In genomic region chr7:22708677-22709061, GRCh38 we compare ENCODE assay signal across 10 cellular contexts. TPM values are rescaled to one million over a fixed set of nuclear protein-coding genes. Genes with fewer than 3 reads are reported as not detected.
DNase-seq lines count a peak whose midpoint lies in the region; ATAC-seq, FAIRE-seq and TF ChIP-seq lines count a peak whose summit lies in the region.
"Not testable (repeated sequence)": the region's sequence is repeated elsewhere in the genome, so short reads cannot be mapped to it uniquely, and the experiment has no call there.
"Had no signal": no experiment of that assay in that cellular context is flagged by ENCODE, and none has a peak within 500 bp of the region (broad histone marks: within the 10 kb centered on the region; RNA-seq: fewer than 3 reads in every experiment).

No MANE protein-coding gene starts in this region.

- not testable (repeated sequence) for H2AK5ac ChIP-seq in H1 (ENCODE audit: low read depth, low read length); mesendoderm (ENCODE audit: low read length); trophoblast cell (ENCODE audit: low read length)

- peak overlapping the region; percentile 64 for H3K27ac ChIP-seq in CD8-positive, alpha-beta memory T cell (ENCODE audit: low read depth, low read length)
- H3K27ac ChIP-seq in HUES48 (ENCODE audit: low read depth, low read length): peak overlapping the region; percentile 45
- peak overlapping the region; percentile 87 for H3K27ac ChIP-seq in K562 (ENCODE audit: extremely low read depth, low read depth, low read length)
- not testable (repeated sequence) for H3K27ac ChIP-seq in H1 (ENCODE audit: low read depth, low read length); trophoblast cell (ENCODE audit: low read depth, low read length)
- H3K27ac ChIP-seq in mesendoderm (ENCODE audit: low read depth, low read length): peak overlapping the region; percentile 73

- H3K27me3 ChIP-seq in CD8-positive, alpha-beta memory T cell (ENCODE audit: insufficient read depth, low read length, poor library complexity, severe bottlenecking); HUES48 (ENCODE audit: control insufficient read depth, insufficient read depth, low read length); K562 (ENCODE audit: control insufficient read depth in 2 of 2, insufficient read depth in 2 of 2, low read length in 2 of 2); H1 (replicated peaks in 1 of 4; ENCODE audit: control insufficient read depth in 3 of 4, extremely low read depth in 1 of 4, insufficient read depth in 3 of 4, low read length in 3 of 4); mesendoderm (ENCODE audit: insufficient read depth, low read length, poor library complexity); trophoblast cell (ENCODE audit: insufficient read depth, low read length): not testable (repeated sequence)

- H3K4ac ChIP-seq in H1 (replicated peaks; ENCODE audit: insufficient read length, low read depth, low read length); trophoblast cell (ENCODE audit: low read depth, low read length): not testable (repeated sequence)
- peak overlapping the region; percentile 86 for H3K4ac ChIP-seq in mesendoderm (ENCODE audit: low read depth, low read length)

- not testable (repeated sequence) for TF ChIP-seq RAD21 in K562 (CRISPR knock-in tag; conservative IDR thresholded peaks at IDR 0.05 in 1 of 2, IDR thresholded peaks at IDR 0.05 in 1 of 2); H1 (IDR thresholded peaks at IDR 0.05 in 1 of 2, conservative IDR thresholded peaks at IDR 0.05 in 1 of 2; ENCODE audit: low read depth in 2 of 2, low read length in 2 of 2)

- H3K9me3 ChIP-seq in CD8-positive, alpha-beta memory T cell (ENCODE audit: low read length); HUES48 (ENCODE audit: control insufficient read depth, insufficient read depth, low read length); K562 (replicated peaks; ENCODE audit: control insufficient read depth, insufficient read depth, low read depth, low read length); H1 (ENCODE audit: insufficient read depth in 2 of 2, low read depth in 1 of 2, low read length in 1 of 2); trophoblast cell (ENCODE audit: insufficient read depth, low read depth, low read length): not testable (repeated sequence)

- not testable (repeated sequence) for H3K23me2 ChIP-seq in H1 (ENCODE audit: low read depth, low read length)

- intact Hi-C loops in K562 (cut with micrococcal nuclease): not testable (repeated sequence)

- TF ChIP-seq EP300 in K562 (IDR thresholded peaks at IDR 0.05; ENCODE audit: low read length); H1 (IDR thresholded peaks at IDR 0.05; ENCODE audit: borderline replicate concordance in 1 of 2, low read depth in 2 of 2, low read length in 2 of 2): not testable (repeated sequence)

- H3K4me1 ChIP-seq in CD8-positive, alpha-beta memory T cell (ENCODE audit: insufficient read depth, low read length); HUES48 (ENCODE audit: control insufficient read depth, insufficient read depth, low read length); H1 (replicated peaks in 1 of 4; ENCODE audit: control insufficient read depth in 3 of 4, insufficient read depth in 4 of 4, low read length in 3 of 4); mesendoderm (ENCODE audit: control insufficient read depth, low read depth, low read length); trophoblast cell (ENCODE audit: control insufficient read depth in 1 of 2, insufficient read depth in 2 of 2, low read length in 2 of 2): not testable (repeated sequence)
- peaks cover 8 to 17% of the 10 kb centered on the region in 2 experiments for H3K4me1 ChIP-seq in K562 (replicated peaks in 1 of 2; ENCODE audit: control insufficient read depth in 2 of 2, insufficient read depth in 2 of 2, low read length in 2 of 2)

- not testable (repeated sequence) for H3K4me1 Mint-ChIP-seq in CD8-positive, alpha-beta memory T cell

- not testable (repeated sequence) for H4K91ac ChIP-seq in H1 (replicated peaks; ENCODE audit: insufficient read length, low read length); trophoblast cell (ENCODE audit: low read depth, low read length)

- H3K9me1 ChIP-seq in K562 (ENCODE audit: control insufficient read depth, insufficient read depth, low read length): not testable (repeated sequence)

- H4K20me1 ChIP-seq in K562 (replicated peaks; ENCODE audit: control insufficient read depth, insufficient read depth, low read length); H1 (replicated peaks in 1 of 2; ENCODE audit: control insufficient read depth in 1 of 2, insufficient read depth in 2 of 2, low read length in 2 of 2): not testable (repeated sequence)

- H2BK15ac ChIP-seq in H1 (ENCODE audit: low read length); mesendoderm (replicated peaks; ENCODE audit: low read depth): not testable (repeated sequence)

- H2AFZ ChIP-seq in K562 (ENCODE audit: low read depth, low read length): peak overlapping the region; percentile 52
- H2AFZ ChIP-seq in H1 (ENCODE audit: low read length); trophoblast cell (ENCODE audit: insufficient read depth, low read length, poor library complexity): not testable (repeated sequence)

- FAIRE-seq in K562 (lab: Jason Lieb, UNC); H1 (lab: Jason Lieb, UNC): not testable (repeated sequence)

- H4K5ac ChIP-seq in H1 (ENCODE audit: insufficient read length, low read depth, low read length); mesendoderm (ENCODE audit: low read length): not testable (repeated sequence)

- not testable (repeated sequence) for H3K14ac ChIP-seq in H1 (ENCODE audit: insufficient read length); trophoblast cell (ENCODE audit: low read length)

- POLR2A ChIA-PET in CD8-positive, alpha-beta memory T cell (lab: Charles Lee): not testable (repeated sequence)
- POLR2A ChIA-PET in K562 (lab: Yijun Ruan, JAX): interaction anchor here (0.8 to 2.6 kb wide), 4 partner anchors 11 to 20 kb away, joined by 3 to 8 read pairs (median 6); no protein-coding TSS in a partner anchor
- POLR2A ChIA-PET in H1 (lab: Charles Lee; ENCODE audit: partially characterized antibody): interaction anchor here (0.6 to 3.4 kb wide), 8 partner anchors 10 to 173 kb away, joined by 3 to 10 read pairs (median 3); no protein-coding TSS in a partner anchor

- not testable (repeated sequence) for H4K12ac ChIP-seq in trophoblast cell (ENCODE audit: low read depth, low read length)

- BruUV-seq in K562 (replicated peaks; lab: Mats Ljungman, UMichigan): not testable (repeated sequence)

- not testable (repeated sequence) for H3K27ac Mint-ChIP-seq in CD8-positive, alpha-beta memory T cell

- not testable (repeated sequence) for H2BK120ac ChIP-seq in H1 (replicated peaks; ENCODE audit: low read depth, low read length); trophoblast cell (ENCODE audit: insufficient read depth, low read length, poor library complexity)
- peak overlapping the region; percentile 78 for H2BK120ac ChIP-seq in mesendoderm (ENCODE audit: low read depth, low read length)

- peaks cover 50% of the 10 kb centered on the region for H3K79me2 ChIP-seq in K562 (ENCODE audit: control insufficient read depth, insufficient read depth, low read length)
- H3K79me2 ChIP-seq in H1 (ENCODE audit: control insufficient read depth in 1 of 2, insufficient read depth in 2 of 2, low read length in 2 of 2); mesendoderm (ENCODE audit: control insufficient read depth, insufficient read depth, low read length); trophoblast cell (ENCODE audit: control insufficient read depth, insufficient read depth, low read length, poor library complexity): not testable (repeated sequence)

- H3K36me3 Mint-ChIP-seq in CD8-positive, alpha-beta memory T cell: not testable (repeated sequence)

- WGBS in K562 (ENCODE audit: insufficient coverage, low coverage, missing lambda C conversion rate): 3% methylated on average over 9 of the region's 9 CpGs
- 77% methylated on average over 9 of the region's 9 CpGs; no CpG with 5 or more reads in 1 of the 2 experiments for WGBS in H1 (ENCODE audit: extremely low coverage in 1 of 2, insufficient coverage in 1 of 2, insufficient read length in 1 of 2, insufficient replicate concordance in 2 of 2, low coverage in 1 of 2, low lambda C conversion rate in 2 of 2, missing lambda C conversion rate in 1 of 2), 2 experiments
- no CpG with 5 or more reads among the region's 9 CpGs for WGBS in mesendoderm (ENCODE audit: extremely low coverage, insufficient coverage, low lambda C conversion rate)
- no CpG with 5 or more reads among the region's 9 CpGs for WGBS in trophoblast cell (ENCODE audit: extremely low coverage, insufficient coverage, insufficient read length)

- H3K4me3 ChIP-seq in CD8-positive, alpha-beta memory T cell (ENCODE audit: low read length); HUES48 (ENCODE audit: low read depth, low read length); K562; H1 (ENCODE audit: extremely low read depth in 1 of 4, insufficient read depth in 2 of 4, low read depth in 3 of 4, low read length in 4 of 4); mesendoderm (ENCODE audit: low read length); trophoblast cell (ENCODE audit: low read depth, low read length): not testable (repeated sequence)

- H2BK5ac ChIP-seq in H1 (ENCODE audit: low read depth, low read length): not testable (repeated sequence)
- H2BK5ac ChIP-seq in mesendoderm (ENCODE audit: low read length) (peak overlapping the region; percentile 47), trophoblast cell (ENCODE audit: low read depth, low read length, poor library complexity) (peak overlapping the region; percentile 44)

- ATAC-seq in K562: peak; percentile 19; the same call in 2 of the 3 replicates

- H3K9ac ChIP-seq in HUES48 (ENCODE audit: low read depth, low read length); H1 (replicated peaks in 1 of 4; ENCODE audit: extremely low read depth in 1 of 4, low read depth in 3 of 4, low read length in 3 of 4); mesendoderm (ENCODE audit: low read length); trophoblast cell (ENCODE audit: low read length): not testable (repeated sequence)
- H3K9ac ChIP-seq in K562 (ENCODE audit: insufficient read depth in 1 of 2, low read depth in 2 of 2, low read length in 2 of 2): peak overlapping the region in 1 of 2 experiments; percentile 72; a peak in 2 of 4 replicates

- not testable (repeated sequence) for TF ChIP-seq POLR2A in K562 (conservative IDR thresholded peaks at IDR 0.05); H1 (IDR thresholded peaks at IDR 0.05; ENCODE audit: control extremely low read depth in 1 of 2, low read depth in 2 of 2, low read length in 2 of 2)

- not testable (repeated sequence) for H3K56ac ChIP-seq in H1 (replicated peaks; ENCODE audit: insufficient read length, low read depth, low read length)
- peak overlapping the region; percentile 40 for H3K56ac ChIP-seq in mesendoderm (ENCODE audit: low read length)

- not testable (repeated sequence) for H3K9me3 Mint-ChIP-seq in CD8-positive, alpha-beta memory T cell

- peak overlapping the region; percentile 32; the same call in 1 of the 2 replicates for H3K18ac ChIP-seq in H1 (ENCODE audit: extremely low read depth, low read length)
- peak overlapping the region; percentile 80 for H3K18ac ChIP-seq in mesendoderm (ENCODE audit: low read length)
- H3K18ac ChIP-seq in trophoblast cell (ENCODE audit: low read length): not testable (repeated sequence)

- TF ChIP-seq CTCF in K562 (IDR thresholded peaks at IDR 0.05 in 2 of 3, conservative IDR thresholded peaks at IDR 0.05 in 1 of 3; ENCODE audit: insufficient read depth in 2 of 3, low read depth in 1 of 3, low read length in 3 of 3); H1 (IDR thresholded peaks at IDR 0.05; ENCODE audit: control extremely low read depth in 1 of 3, insufficient read depth in 1 of 3, low read depth in 1 of 3, low read length in 3 of 3): not testable (repeated sequence)

- H2BK20ac ChIP-seq in H1 (ENCODE audit: low read length): not testable (repeated sequence)

- in situ Hi-C loops in K562 (cut with MboI): not testable (repeated sequence)

- H3K79me1 ChIP-seq in H1 (ENCODE audit: low read depth, low read length); mesendoderm (ENCODE audit: low read length); trophoblast cell (ENCODE audit: low read length): not testable (repeated sequence)

- H3K23ac ChIP-seq in H1 (ENCODE audit: insufficient read length); mesendoderm (ENCODE audit: low read length); trophoblast cell (ENCODE audit: low read length): not testable (repeated sequence)

- not testable (repeated sequence) for DNase-seq in CD8-positive, alpha-beta memory T cell; K562 (ENCODE audit: extremely low read depth in 1 of 4, low spot score in 3 of 4); H1 (ENCODE audit: low read depth in 1 of 2, low spot score in 2 of 2); trophoblast cell
- peak; percentile 60 for DNase-seq in mesendoderm

- H2BK12ac ChIP-seq in H1 (ENCODE audit: low read depth, low read length); trophoblast cell (ENCODE audit: low read length): not testable (repeated sequence)

- peak overlapping the region; percentile 13 for H3K4me2 ChIP-seq in K562 (ENCODE audit: insufficient read depth, low read length)
- H3K4me2 ChIP-seq in H1 (ENCODE audit: insufficient read depth in 1 of 2, low read depth in 2 of 2, low read length in 2 of 2): peak overlapping the region in 1 of 2 experiments; percentile 21; a peak in 1 of 4 replicates
- not testable (repeated sequence) for H3K4me2 ChIP-seq in mesendoderm (ENCODE audit: low read length); trophoblast cell (ENCODE audit: low read length)

- H3K27me3 Mint-ChIP-seq in CD8-positive, alpha-beta memory T cell: not testable (repeated sequence)

- H4K8ac ChIP-seq in H1 (ENCODE audit: extremely low read depth, insufficient read depth, low read length); mesendoderm (ENCODE audit: low read depth, low read length); trophoblast cell (ENCODE audit: low read depth, low read length): not testable (repeated sequence)

- CTCF ChIA-PET in CD8-positive, alpha-beta memory T cell (lab: Charles Lee); K562 (lab: Yijun Ruan, JAX; ENCODE audit: low intra/inter-chr PET ratio): not testable (repeated sequence)
- CTCF ChIA-PET in H1 (lab: Charles Lee; ENCODE audit: partially characterized antibody): interaction anchor here (1.1 to 4.3 kb wide), 4 partner anchors 17 to 52 kb away, joined by 3 to 36 read pairs (median 10); partner anchors contain the start of gene IL6

- not testable (repeated sequence) for H3K4me3 Mint-ChIP-seq in CD8-positive, alpha-beta memory T cell

- not testable (repeated sequence) for H3K36me3 ChIP-seq in CD8-positive, alpha-beta memory T cell (ENCODE audit: insufficient read depth, low read length); HUES48 (ENCODE audit: control insufficient read depth, insufficient read depth, low read length); K562 (ENCODE audit: control insufficient read depth, insufficient read depth, low read length); H1 (ENCODE audit: control insufficient read depth in 2 of 4, insufficient read depth in 4 of 4, low read length in 3 of 4); mesendoderm (ENCODE audit: control insufficient read depth, insufficient read depth, low read length); trophoblast cell (ENCODE audit: control insufficient read depth in 1 of 2, insufficient read depth in 2 of 2, low read length in 2 of 2)

RNA-seq across cellular contexts. Expression of gene IL6, which starts 18.3 kb away (rescaled TPM):
- 1 to 10 TPM in 1 of 2 experiments, under 1 TPM in 1; 0.72 to 1.7 TPM for total RNA-seq in CD8-positive, alpha-beta memory T cell
- not detected for polyA plus RNA-seq in CD8-positive, alpha-beta memory T cell
- total RNA-seq in K562 (2011; cell fraction: chromatin; rRNA removed; ENCODE audit: low replicate concordance): 5.2 and 5.4 TPM in 2 replicates
- total RNA-seq in K562 (2011; cell fraction: nucleolus; rRNA removed): 2.2 and 6.7 TPM in 2 replicates
- 1.9 and 7.3 TPM in 2 replicates for total RNA-seq in K562 (2011; cell fraction: nucleoplasm; rRNA removed)
- total RNA-seq in K562 (2014; rRNA removed) (1.1 and 1.2 TPM in 2 replicates), K562 (2014; rRNA removed; fragmentation: Illumina TruSeq; extraction: Trizol) (1.3 and 1.5 TPM in 2 replicates), K562 (2015; rRNA removed; fragmentation: Illumina TruSeq; extraction: Trizol) (0.68 and 0.76 TPM in 2 replicates), K562 (2021) (0.94 and 1.5 TPM in 2 replicates)
- polyA plus RNA-seq in K562 (2011; rRNA removed) (1.2 and 1.6 TPM in 2 replicates), K562 (2014; fragmentation: Illumina TruSeq; extraction: Trizol) (2.0 and 2.2 TPM in 2 replicates), K562 (2014; fragmentation: Nextera tagmentation; extraction: Ambion mirVana) (1 to 10 TPM; 1.5 to 2.9 TPM), K562 (2014; rRNA removed) (1.2 and 2.2 TPM in 2 replicates), H1 (2011; rRNA removed) (0.12 and 0.27 TPM in 2 replicates)
- 0.48 and 0.63 TPM in 2 replicates for polyA plus RNA-seq in K562 (2011; cell fraction: cytosol; rRNA removed)
- 3.0 and 4.2 TPM in 2 replicates for polyA plus RNA-seq in K562 (2011; cell fraction: nucleus; rRNA removed)
- 1.1 and 2.5 TPM in 2 replicates for polyA plus RNA-seq in K562 (2012)
- polyA minus RNA-seq in K562 (2011; rRNA and poly(A)+ RNA removed): 0.57 and 1.1 TPM in 2 replicates
- polyA minus RNA-seq in K562 (2011; cell fraction: cytosol; rRNA and poly(A)+ RNA removed): 1.4 and 1.5 TPM in 2 replicates
- polyA minus RNA-seq in K562 (2011; cell fraction: nucleus; rRNA and poly(A)+ RNA removed): 2.4 TPM in 2 replicates
- total RNA-seq in H1 (2021; fragmentation: NEBNext Ultra II Directional; extraction: Animal tissue kit (Norgen Biotek cat#: 25700)): 0.41 and 0.73 TPM in 2 replicates
- 0.14 TPM for polyA plus RNA-seq in H1 (2011; cell fraction: cytosol; rRNA removed)
- polyA plus RNA-seq in H1 (2011; cell fraction: nucleus; rRNA removed): 1.0 TPM
- polyA plus RNA-seq in H1 (2012, experiment 1 of 2): 0.27 to 0.76 TPM (median 0.29 TPM) in 3 of 4 replicates, not detected in the other
- 0.22 TPM for polyA plus RNA-seq in H1 (2012, experiment 2 of 2)
- 0.85 TPM for polyA plus RNA-seq in H1 (2013, experiment 1 of 2)
- 0.87 TPM for polyA plus RNA-seq in H1 (2013, experiment 2 of 2)
- 0.35 TPM in 1 of 2 replicates, not detected in the other for polyA minus RNA-seq in H1 (2011; rRNA and poly(A)+ RNA removed)
- not detected for polyA minus RNA-seq in H1 (2011; cell fraction: cytosol; rRNA and poly(A)+ RNA removed)
- not detected for polyA minus RNA-seq in H1 (2011; cell fraction: nucleus; rRNA and poly(A)+ RNA removed)
- polyA plus RNA-seq in mesendoderm (2013, experiment 1 of 2): 4.6 TPM
- polyA plus RNA-seq in mesendoderm (2013, experiment 2 of 2): 4.6 TPM
- polyA plus RNA-seq in trophoblast cell (2013): 11.5 and 15.6 TPM in 2 replicates
- total RNA-seq: A172; CD4-positive, alpha-beta T cell; G401; GM12878 had no signal
- polyA plus RNA-seq: GM12878 had no signal
